8 cellular contexts compared by ENCODE assay signal in the genomic region with DNA sequence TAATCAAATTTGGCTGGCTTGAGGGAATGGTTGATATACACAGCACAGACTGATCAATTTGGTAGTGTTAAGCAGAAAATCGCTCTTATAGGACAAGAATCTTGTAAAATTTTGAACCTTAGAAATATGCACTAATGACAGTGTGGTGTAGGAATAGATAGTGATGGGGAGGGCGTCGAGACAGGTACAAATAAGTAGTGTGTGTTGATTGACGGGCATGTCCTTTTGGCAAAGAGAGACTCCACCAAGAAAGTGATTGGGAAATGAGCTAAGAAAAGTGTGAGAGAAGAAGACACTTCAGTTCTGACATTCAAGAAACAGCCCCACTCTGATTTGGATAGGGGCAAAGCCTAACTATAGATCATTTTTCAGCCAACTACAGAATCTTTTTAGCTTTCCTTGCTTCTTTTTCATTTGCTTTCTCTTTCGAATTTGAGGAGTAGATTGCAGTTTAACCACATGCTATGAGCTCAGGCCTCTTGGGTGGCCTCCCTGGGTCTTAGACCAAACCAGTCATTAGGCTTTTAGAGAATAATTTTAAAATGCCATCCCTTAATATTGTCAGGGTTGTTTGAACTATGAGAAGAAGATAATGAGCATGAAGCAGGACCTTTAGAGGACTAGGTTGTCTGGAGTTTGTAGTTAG.
A peak's percentile ranks its signal among the peaks of the same experiment; 100 is the strongest.
DNase-seq lines count a peak whose midpoint lies in the region; ATAC-seq and TF ChIP-seq lines count a peak whose summit lies in the region.

No MANE protein-coding gene starts in this region.

- ATAC-seq in Right ventricle myocardium superior (ENCODE audit: poor library complexity) (peak; percentile 15), HG03521 (IDR thresholded peaks at IDR 0.05; ENCODE audit: unreplicated experiment) (peak; percentile 57), HG03139 (IDR thresholded peaks at IDR 0.05; ENCODE audit: unreplicated experiment) (no peak)

- DNase-seq in Right ventricle myocardium superior (no peak), cardiac septum (ENCODE audit: low spot score) (no peak), fibroblast of mammary gland (ENCODE audit: low read depth) (peak; percentile 67), ascending aorta (ENCODE audit: low spot score in 2 of 2) (no peak), NCI-H1694 treated with DMSO at 0.1 percent for 48 hours (lab: John Stamatoyannopoulos, UW) (no peak)
- no peak for DNase-seq in stimulated activated CD4-positive, alpha-beta T cell treated with anti-CD3 and anti-CD28 coated beads, Interleukin-1b, Interleukin-23, amount 100 ng/mL, for 48 hours

- no peaks in the 10 kb centered on the region for H3K9me3 ChIP-seq in ascending aorta

- no peaks in the 10 kb centered on the region for H3K36me3 ChIP-seq in ascending aorta

- no peak overlapping the region for H3K4me3 ChIP-seq in fibroblast of mammary gland (ENCODE audit: control insufficient read depth, low read depth, low read length)
- H3K4me3 ChIP-seq in ascending aorta: no peak overlapping the region

- no peak overlapping the region for H3K27ac ChIP-seq in ascending aorta

- TF ChIP-seq CTCF in fibroblast of mammary gland (conservative IDR thresholded peaks at IDR 0.05; ENCODE audit: control insufficient read depth, insufficient read depth, low read depth, low read length) (no peak), ascending aorta (IDR thresholded peaks at IDR 0.05) (no peak)

- no peaks in the 10 kb centered on the region for H3K4me1 ChIP-seq in ascending aorta

- intact Hi-C loops in Right ventricle myocardium superior (cut with DNase I): no loop called here
- intact Hi-C loops in cardiac septum (cut with DNase I): no loop called here
- intact Hi-C loops in ascending aorta (cut with DNase I): no loop called here

- H3K27me3 ChIP-seq in ascending aorta: no peaks in the 10 kb centered on the region
